Comparison of ENCODE assay signal across 34 cellular contexts in the genomic region with DNA sequence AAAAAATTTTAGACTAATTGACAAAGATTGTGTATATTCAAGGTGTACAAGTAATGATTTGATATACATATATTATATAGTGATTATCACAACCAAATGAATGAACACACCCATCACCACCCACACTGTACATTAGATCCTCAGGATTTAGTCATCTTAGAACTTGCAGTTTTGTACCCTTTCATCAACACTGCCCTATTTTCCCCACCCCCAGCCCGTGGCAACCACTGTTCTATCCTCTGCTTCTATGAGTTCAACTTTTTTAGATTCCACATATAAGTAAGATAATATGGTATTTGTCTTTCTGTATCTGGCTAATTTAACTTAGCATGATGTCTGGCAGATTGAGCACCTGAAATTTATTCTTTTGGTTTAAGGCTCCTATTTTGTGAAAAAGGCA.
"Had no signal": no experiment of that assay in that cellular context is flagged by ENCODE, and none has a peak within 500 bp of the region (broad histone marks: within the 10 kb centered on the region; RNA-seq: fewer than 3 reads in every experiment).

No MANE protein-coding gene starts in this region.

- H3K9me3 ChIP-seq: MG63 had no signal

- DNase-seq: Karpas-422, Kasumi-1, MG63, MM.1S, MV-4-11, NCI-H1048, NCI-H1092, NCI-H1092 treated with DMSO at 0.1 percent for 48 hours, NCI-H1105, NCI-H1105 treated with DMSO at 0.1 percent for 48 hours, NCI-H1417, NCI-H1417 treated with DMSO at 0.1 percent for 48 hours, NCI-H1436, NCI-H1436 treated with DMSO at 0.1 percent for 48 hours, NCI-H146, NCI-H1694, NCI-H1694 treated with DMSO at 0.1 percent for 48 hours, NCI-H187, NCI-H187 treated with DMSO at 0.1 percent for 48 hours, NCI-H1930, NCI-H2029, NCI-H2029 treated with DMSO at 0.1 percent for 48 hours, NCI-H2081, NCI-H2081 treated with DMSO at 0.1 percent for 48 hours, NCI-H2107, NCI-H2171, NCI-H2171 treated with DMSO at 0.1 percent for 48 hours, NCI-H2227 treated with DMSO at 0.1 percent for 48 hours, NCI-H226, NCI-H345, NCI-H446, NCI-H446 treated with DMSO at 0.1 percent for 48 hours, NCI-H510A had no signal

- H3K4me3 ChIP-seq: MG63 had no signal

- H3K36me3 ChIP-seq: MG63 had no signal

- H3K27ac ChIP-seq: KMS-11 had no signal
